In genomic region chr17:1947229-1947742, GRCh38 we compare ENCODE assay signal across 1 cellular context.
TF ChIP-seq lines count a peak whose summit lies in the region.

No MANE protein-coding gene starts in this region.

TF ChIP-seq in HEK293, 187 proteins besides CTCF, POLR2A, EP300 and RAD21 (continued from another document):
- TF ChIP-seq PATZ1 (tag by site-specific recombination; IDR thresholded peaks at IDR 0.05) = 0 out of 2 replicates have a peak, but pooled peaks have one; percentile 29
- peak; percentile 79 for TF ChIP-seq ZNF341 (tag by site-specific recombination; IDR thresholded peaks at IDR 0.05; ENCODE audit: low read depth)
- no peak for TF ChIP-seq ZNF549 (tag by site-specific recombination; IDR thresholded peaks at IDR 0.05)
- no peak for TF ChIP-seq BCL6B (tag by site-specific recombination; IDR thresholded peaks at IDR 0.05)
- TF ChIP-seq ZNF645 (tag by site-specific recombination; IDR thresholded peaks at IDR 0.05) = no peak
- TF ChIP-seq ZFHX2 (tag by site-specific recombination; conservative IDR thresholded peaks at IDR 0.05) = peak; percentile 40; the same call in 1 of the 2 replicates
- TF ChIP-seq KLF7 (tag by site-specific recombination; IDR thresholded peaks at IDR 0.05; ENCODE audit: borderline replicate concordance) = no peak
- no peak for TF ChIP-seq ZNF416 (tag by site-specific recombination; IDR thresholded peaks at IDR 0.05)
- TF ChIP-seq EGR2 (tag by site-specific recombination; IDR thresholded peaks at IDR 0.05; ENCODE audit: low read depth) = peak; percentile 53
- TF ChIP-seq ZNF596 (tag by site-specific recombination; IDR thresholded peaks at IDR 0.05) = no peak
- no peak for TF ChIP-seq ZNF133 (tag by site-specific recombination; IDR thresholded peaks at IDR 0.05)
- TF ChIP-seq ZNF19 (tag by site-specific recombination; IDR thresholded peaks at IDR 0.05; ENCODE audit: low read depth) = no peak
- no peak for TF ChIP-seq AEBP2 (tag by site-specific recombination; IDR thresholded peaks at IDR 0.05; ENCODE audit: borderline replicate concordance)
- no peak for TF ChIP-seq ZNF169 (tag by site-specific recombination; IDR thresholded peaks at IDR 0.05)
- no peak for TF ChIP-seq ZNF394 (tag by site-specific recombination; IDR thresholded peaks at IDR 0.05; ENCODE audit: borderline replicate concordance)
- peak; percentile 81 for TF ChIP-seq ZBTB8A (tag by site-specific recombination; IDR thresholded peaks at IDR 0.05)
- no peak for TF ChIP-seq ZNF335 (tag by site-specific recombination; conservative IDR thresholded peaks at IDR 0.05)
- TF ChIP-seq MYNN (tag by site-specific recombination; IDR thresholded peaks at IDR 0.05; ENCODE audit: borderline replicate concordance) = no peak
- no peak for TF ChIP-seq ZNF623 (tag by site-specific recombination; IDR thresholded peaks at IDR 0.05)
- no peak for TF ChIP-seq ZBTB11 (tag by site-specific recombination; conservative IDR thresholded peaks at IDR 0.05; ENCODE audit: low read depth)
